ENCODE assay signal across 1 cellular context in the genomic region with DNA sequence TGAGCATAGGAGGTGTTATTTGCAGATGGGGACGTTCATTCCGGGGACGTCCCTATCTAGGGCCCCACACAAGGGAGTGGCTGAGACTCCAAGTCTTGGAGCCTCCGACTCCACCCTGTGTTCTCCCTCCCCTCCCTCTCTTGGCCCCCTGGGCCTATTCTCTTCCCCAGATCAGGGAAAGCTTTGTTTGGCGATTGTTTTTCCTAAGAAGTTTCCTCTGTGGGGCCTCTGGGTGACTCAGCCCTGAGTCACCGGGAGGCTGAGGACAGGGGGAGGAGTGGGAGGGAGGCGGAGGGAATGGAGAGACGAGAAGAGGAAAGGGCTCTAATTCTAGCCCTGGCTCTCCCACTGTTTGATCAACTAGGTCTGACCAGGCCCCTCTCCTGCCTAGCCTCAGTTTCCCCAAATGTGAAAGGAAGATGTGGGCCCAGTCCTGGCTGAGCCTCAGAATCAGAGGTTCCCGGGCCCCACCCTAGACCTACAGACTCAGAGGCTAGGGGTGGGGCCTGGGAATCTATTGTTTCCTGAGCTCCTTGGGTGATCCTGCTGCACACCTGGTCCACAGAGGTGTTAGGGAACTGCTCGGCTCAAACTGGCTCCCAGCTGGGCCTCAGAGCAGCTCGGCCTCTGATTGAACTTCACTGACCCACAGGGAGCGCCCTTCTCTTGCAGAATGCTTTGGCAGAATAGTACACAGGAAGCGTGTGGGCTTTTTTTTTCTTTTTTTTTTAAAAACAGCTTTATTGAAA.
TF ChIP-seq lines count a peak whose summit lies in the region.

No MANE protein-coding gene starts in this region.

TF ChIP-seq in HepG2, 621 proteins besides CTCF, POLR2A, EP300 and RAD21 (continued from another document and continues in another):
- no peak for TF ChIP-seq CBX1 (IDR thresholded peaks at IDR 0.05; ENCODE audit: low read depth)
- TF ChIP-seq, protein P1, sequence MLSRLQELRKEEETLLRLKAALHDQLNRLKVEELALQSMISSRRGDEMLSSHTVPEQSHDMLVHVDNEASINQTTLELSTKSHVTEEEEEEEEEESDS (CRISPR knock-in tag; IDR thresholded peaks at IDR 0.05; ENCODE audit: borderline replicate concordance) = no peak
- TF ChIP-seq AGO1 (IDR thresholded peaks at IDR 0.05; ENCODE audit: low read depth, low read length, poor library complexity, severe bottlenecking) = no peak
- TF ChIP-seq ZFP36 (IDR thresholded peaks at IDR 0.05; ENCODE audit: borderline replicate concordance, low read depth, low read length, partially characterized antibody) = no peak
- TF ChIP-seq ZNF34 (CRISPR knock-in tag; IDR thresholded peaks at IDR 0.05; ENCODE audit: borderline replicate concordance) = no peak
- TF ChIP-seq, protein P2, sequence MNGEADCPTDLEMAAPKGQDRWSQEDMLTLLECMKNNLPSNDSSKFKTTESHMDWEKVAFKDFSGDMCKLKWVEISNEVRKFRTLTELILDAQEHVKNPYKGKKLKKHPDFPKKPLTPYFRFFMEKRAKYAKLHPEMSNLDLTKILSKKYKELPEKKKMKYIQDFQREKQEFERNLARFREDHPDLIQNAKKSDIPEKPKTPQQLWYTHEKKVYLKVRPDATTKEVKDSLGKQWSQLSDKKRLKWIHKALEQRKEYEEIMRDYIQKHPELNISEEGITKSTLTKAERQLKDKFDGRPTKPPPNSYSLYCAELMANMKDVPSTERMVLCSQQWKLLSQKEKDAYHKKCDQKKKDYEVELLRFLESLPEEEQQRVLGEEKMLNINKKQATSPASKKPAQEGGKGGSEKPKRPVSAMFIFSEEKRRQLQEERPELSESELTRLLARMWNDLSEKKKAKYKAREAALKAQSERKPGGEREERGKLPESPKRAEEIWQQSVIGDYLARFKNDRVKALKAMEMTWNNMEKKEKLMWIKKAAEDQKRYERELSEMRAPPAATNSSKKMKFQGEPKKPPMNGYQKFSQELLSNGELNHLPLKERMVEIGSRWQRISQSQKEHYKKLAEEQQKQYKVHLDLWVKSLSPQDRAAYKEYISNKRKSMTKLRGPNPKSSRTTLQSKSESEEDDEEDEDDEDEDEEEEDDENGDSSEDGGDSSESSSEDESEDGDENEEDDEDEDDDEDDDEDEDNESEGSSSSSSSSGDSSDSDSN (CRISPR knock-in tag; IDR thresholded peaks at IDR 0.05) = no peak
- no peak for TF ChIP-seq RBAK (CRISPR knock-in tag; IDR thresholded peaks at IDR 0.05)
- no peak for TF ChIP-seq JARID2 (CRISPR knock-in tag; IDR thresholded peaks at IDR 0.05; ENCODE audit: insufficient replicate concordance)
- TF ChIP-seq, protein P3, sequence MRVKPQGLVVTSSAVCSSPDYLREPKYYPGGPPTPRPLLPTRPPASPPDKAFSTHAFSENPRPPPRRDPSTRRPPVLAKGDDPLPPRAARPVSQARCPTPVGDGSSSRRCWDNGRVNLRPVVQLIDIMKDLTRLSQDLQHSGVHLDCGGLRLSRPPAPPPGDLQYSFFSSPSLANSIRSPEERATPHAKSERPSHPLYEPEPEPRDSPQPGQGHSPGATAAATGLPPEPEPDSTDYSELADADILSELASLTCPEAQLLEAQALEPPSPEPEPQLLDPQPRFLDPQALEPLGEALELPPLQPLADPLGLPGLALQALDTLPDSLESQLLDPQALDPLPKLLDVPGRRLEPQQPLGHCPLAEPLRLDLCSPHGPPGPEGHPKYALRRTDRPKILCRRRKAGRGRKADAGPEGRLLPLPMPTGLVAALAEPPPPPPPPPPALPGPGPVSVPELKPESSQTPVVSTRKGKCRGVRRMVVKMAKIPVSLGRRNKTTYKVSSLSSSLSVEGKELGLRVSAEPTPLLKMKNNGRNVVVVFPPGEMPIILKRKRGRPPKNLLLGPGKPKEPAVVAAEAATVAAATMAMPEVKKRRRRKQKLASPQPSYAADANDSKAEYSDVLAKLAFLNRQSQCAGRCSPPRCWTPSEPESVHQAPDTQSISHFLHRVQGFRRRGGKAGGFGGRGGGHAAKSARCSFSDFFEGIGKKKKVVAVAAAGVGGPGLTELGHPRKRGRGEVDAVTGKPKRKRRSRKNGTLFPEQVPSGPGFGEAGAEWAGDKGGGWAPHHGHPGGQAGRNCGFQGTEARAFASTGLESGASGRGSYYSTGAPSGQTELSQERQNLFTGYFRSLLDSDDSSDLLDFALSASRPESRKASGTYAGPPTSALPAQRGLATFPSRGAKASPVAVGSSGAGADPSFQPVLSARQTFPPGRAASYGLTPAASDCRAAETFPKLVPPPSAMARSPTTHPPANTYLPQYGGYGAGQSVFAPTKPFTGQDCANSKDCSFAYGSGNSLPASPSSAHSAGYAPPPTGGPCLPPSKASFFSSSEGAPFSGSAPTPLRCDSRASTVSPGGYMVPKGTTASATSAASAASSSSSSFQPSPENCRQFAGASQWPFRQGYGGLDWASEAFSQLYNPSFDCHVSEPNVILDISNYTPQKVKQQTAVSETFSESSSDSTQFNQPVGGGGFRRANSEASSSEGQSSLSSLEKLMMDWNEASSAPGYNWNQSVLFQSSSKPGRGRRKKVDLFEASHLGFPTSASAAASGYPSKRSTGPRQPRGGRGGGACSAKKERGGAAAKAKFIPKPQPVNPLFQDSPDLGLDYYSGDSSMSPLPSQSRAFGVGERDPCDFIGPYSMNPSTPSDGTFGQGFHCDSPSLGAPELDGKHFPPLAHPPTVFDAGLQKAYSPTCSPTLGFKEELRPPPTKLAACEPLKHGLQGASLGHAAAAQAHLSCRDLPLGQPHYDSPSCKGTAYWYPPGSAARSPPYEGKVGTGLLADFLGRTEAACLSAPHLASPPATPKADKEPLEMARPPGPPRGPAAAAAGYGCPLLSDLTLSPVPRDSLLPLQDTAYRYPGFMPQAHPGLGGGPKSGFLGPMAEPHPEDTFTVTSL (CRISPR knock-in tag; IDR thresholded peaks at IDR 0.05; ENCODE audit: borderline replicate concordance) = peak; percentile 46; the same call in 1 of the 2 replicates
- no peak for TF ChIP-seq ZNF3 (CRISPR knock-in tag; IDR thresholded peaks at IDR 0.05)
- TF ChIP-seq, protein P4, sequence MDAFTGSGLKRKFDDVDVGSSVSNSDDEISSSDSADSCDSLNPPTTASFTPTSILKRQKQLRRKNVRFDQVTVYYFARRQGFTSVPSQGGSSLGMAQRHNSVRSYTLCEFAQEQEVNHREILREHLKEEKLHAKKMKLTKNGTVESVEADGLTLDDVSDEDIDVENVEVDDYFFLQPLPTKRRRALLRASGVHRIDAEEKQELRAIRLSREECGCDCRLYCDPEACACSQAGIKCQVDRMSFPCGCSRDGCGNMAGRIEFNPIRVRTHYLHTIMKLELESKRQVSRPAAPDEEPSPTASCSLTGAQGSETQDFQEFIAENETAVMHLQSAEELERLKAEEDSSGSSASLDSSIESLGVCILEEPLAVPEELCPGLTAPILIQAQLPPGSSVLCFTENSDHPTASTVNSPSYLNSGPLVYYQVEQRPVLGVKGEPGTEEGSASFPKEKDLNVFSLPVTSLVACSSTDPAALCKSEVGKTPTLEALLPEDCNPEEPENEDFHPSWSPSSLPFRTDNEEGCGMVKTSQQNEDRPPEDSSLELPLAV (CRISPR knock-in tag; conservative IDR thresholded peaks at IDR 0.05; ENCODE audit: low read depth) = no peak
- TF ChIP-seq, protein P5, sequence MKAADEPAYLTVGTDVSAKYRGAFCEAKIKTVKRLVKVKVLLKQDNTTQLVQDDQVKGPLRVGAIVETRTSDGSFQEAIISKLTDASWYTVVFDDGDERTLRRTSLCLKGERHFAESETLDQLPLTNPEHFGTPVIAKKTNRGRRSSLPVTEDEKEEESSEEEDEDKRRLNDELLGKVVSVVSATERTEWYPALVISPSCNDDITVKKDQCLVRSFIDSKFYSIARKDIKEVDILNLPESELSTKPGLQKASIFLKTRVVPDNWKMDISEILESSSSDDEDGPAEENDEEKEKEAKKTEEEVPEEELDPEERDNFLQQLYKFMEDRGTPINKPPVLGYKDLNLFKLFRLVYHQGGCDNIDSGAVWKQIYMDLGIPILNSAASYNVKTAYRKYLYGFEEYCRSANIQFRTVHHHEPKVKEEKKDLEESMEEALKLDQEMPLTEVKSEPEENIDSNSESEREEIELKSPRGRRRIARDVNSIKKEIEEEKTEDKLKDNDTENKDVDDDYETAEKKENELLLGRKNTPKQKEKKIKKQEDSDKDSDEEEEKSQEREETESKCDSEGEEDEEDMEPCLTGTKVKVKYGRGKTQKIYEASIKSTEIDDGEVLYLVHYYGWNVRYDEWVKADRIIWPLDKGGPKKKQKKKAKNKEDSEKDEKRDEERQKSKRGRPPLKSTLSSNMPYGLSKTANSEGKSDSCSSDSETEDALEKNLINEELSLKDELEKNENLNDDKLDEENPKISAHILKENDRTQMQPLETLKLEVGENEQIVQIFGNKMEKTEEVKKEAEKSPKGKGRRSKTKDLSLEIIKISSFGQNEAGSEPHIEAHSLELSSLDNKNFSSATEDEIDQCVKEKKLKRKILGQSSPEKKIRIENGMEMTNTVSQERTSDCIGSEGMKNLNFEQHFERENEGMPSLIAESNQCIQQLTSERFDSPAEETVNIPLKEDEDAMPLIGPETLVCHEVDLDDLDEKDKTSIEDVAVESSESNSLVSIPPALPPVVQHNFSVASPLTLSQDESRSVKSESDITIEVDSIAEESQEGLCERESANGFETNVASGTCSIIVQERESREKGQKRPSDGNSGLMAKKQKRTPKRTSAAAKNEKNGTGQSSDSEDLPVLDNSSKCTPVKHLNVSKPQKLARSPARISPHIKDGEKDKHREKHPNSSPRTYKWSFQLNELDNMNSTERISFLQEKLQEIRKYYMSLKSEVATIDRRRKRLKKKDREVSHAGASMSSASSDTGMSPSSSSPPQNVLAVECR (CRISPR knock-in tag; IDR thresholded peaks at IDR 0.05; ENCODE audit: borderline replicate concordance) = no peak; the same call in 1 of the 2 replicates
- TF ChIP-seq RFX3 (CRISPR knock-in tag; IDR thresholded peaks at IDR 0.05) = no peak
- TF ChIP-seq RFXANK (CRISPR knock-in tag; IDR thresholded peaks at IDR 0.05) = no peak
- TF ChIP-seq PAX8 (CRISPR knock-in tag; IDR thresholded peaks at IDR 0.05; ENCODE audit: borderline replicate concordance) = no peak
- TF ChIP-seq ARHGAP35 (CRISPR knock-in tag; IDR thresholded peaks at IDR 0.05; ENCODE audit: borderline replicate concordance) = no peak
- TF ChIP-seq CHD2 (IDR thresholded peaks at IDR 0.05; ENCODE audit: low read depth, low read length) = no peak
- no peak for TF ChIP-seq FOXA1 (IDR thresholded peaks at IDR 0.05)
- TF ChIP-seq FOXA1 (CRISPR knock-in tag; IDR thresholded peaks at IDR 0.05) = no peak
- TF ChIP-seq ARNTL (CRISPR knock-in tag; IDR thresholded peaks at IDR 0.05) = no peak
- TF ChIP-seq ZNF44 (CRISPR knock-in tag; IDR thresholded peaks at IDR 0.05) = no peak
- TF ChIP-seq, protein P6, sequence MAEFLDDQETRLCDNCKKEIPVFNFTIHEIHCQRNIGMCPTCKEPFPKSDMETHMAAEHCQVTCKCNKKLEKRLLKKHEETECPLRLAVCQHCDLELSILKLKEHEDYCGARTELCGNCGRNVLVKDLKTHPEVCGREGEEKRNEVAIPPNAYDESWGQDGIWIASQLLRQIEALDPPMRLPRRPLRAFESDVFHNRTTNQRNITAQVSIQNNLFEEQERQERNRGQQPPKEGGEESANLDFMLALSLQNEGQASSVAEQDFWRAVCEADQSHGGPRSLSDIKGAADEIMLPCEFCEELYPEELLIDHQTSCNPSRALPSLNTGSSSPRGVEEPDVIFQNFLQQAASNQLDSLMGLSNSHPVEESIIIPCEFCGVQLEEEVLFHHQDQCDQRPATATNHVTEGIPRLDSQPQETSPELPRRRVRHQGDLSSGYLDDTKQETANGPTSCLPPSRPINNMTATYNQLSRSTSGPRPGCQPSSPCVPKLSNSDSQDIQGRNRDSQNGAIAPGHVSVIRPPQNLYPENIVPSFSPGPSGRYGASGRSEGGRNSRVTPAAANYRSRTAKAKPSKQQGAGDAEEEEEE (CRISPR knock-in tag; IDR thresholded peaks at IDR 0.05; ENCODE audit: borderline replicate concordance) = no peak
- TF ChIP-seq SIX1 (CRISPR knock-in tag; IDR thresholded peaks at IDR 0.05; ENCODE audit: borderline replicate concordance) = no peak; the same call in 1 of the 2 replicates
- TF ChIP-seq U2AF1 (optimal IDR thresholded peaks at IDR 0.05; ENCODE audit: low read depth, low read length) = no peak
- no peak for TF ChIP-seq MIER2 (CRISPR knock-in tag; IDR thresholded peaks at IDR 0.05)
- TF ChIP-seq, protein P7, sequence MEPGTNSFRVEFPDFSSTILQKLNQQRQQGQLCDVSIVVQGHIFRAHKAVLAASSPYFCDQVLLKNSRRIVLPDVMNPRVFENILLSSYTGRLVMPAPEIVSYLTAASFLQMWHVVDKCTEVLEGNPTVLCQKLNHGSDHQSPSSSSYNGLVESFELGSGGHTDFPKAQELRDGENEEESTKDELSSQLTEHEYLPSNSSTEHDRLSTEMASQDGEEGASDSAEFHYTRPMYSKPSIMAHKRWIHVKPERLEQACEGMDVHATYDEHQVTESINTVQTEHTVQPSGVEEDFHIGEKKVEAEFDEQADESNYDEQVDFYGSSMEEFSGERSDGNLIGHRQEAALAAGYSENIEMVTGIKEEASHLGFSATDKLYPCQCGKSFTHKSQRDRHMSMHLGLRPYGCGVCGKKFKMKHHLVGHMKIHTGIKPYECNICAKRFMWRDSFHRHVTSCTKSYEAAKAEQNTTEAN (CRISPR knock-in tag; conservative IDR thresholded peaks at IDR 0.05) = no peak
- TF ChIP-seq SMAD9 (CRISPR knock-in tag; IDR thresholded peaks at IDR 0.05) = no peak
- TF ChIP-seq, protein P8, sequence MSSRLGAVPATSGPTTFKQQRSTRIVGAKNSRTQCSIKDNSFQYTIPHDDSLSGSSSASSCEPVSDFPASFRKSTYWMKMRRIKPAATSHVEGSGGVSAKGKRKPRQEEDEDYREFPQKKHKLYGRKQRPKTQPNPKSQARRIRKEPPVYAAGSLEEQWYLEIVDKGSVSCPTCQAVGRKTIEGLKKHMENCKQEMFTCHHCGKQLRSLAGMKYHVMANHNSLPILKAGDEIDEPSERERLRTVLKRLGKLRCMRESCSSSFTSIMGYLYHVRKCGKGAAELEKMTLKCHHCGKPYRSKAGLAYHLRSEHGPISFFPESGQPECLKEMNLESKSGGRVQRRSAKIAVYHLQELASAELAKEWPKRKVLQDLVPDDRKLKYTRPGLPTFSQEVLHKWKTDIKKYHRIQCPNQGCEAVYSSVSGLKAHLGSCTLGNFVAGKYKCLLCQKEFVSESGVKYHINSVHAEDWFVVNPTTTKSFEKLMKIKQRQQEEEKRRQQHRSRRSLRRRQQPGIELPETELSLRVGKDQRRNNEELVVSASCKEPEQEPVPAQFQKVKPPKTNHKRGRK (CRISPR knock-in tag; IDR thresholded peaks at IDR 0.05) = no peak
- no peak for TF ChIP-seq HDAC6 (IDR thresholded peaks at IDR 0.05; ENCODE audit: low read depth, low read length)
- TF ChIP-seq, protein P9, sequence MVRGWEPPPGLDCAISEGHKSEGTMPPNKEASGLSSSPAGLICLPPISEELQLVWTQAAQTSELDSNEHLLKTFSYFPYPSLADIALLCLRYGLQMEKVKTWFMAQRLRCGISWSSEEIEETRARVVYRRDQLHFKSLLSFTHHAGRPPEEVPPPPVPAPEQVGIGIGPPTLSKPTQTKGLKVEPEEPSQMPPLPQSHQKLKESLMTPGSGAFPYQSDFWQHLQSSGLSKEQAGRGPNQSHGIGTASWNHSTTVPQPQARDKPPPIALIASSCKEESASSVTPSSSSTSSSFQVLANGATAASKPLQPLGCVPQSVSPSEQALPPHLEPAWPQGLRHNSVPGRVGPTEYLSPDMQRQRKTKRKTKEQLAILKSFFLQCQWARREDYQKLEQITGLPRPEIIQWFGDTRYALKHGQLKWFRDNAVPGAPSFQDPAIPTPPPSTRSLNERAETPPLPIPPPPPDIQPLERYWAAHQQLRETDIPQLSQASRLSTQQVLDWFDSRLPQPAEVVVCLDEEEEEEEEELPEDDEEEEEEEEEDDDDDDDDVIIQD (CRISPR knock-in tag; IDR thresholded peaks at IDR 0.05; ENCODE audit: low read depth) = no peak
- no peak for TF ChIP-seq ESRRA (CRISPR knock-in tag; IDR thresholded peaks at IDR 0.05; ENCODE audit: low read depth)
- TF ChIP-seq ATRX (CRISPR knock-in tag; IDR thresholded peaks at IDR 0.05; ENCODE audit: borderline replicate concordance) = no peak
- TF ChIP-seq NPAS2 (CRISPR knock-in tag; IDR thresholded peaks at IDR 0.05; ENCODE audit: borderline replicate concordance) = no peak
- TF ChIP-seq ZFX (CRISPR knock-in tag; IDR thresholded peaks at IDR 0.05; ENCODE audit: low read depth) = peak; percentile 60
- no peak for TF ChIP-seq RAD51 (IDR thresholded peaks at IDR 0.05; ENCODE audit: borderline replicate concordance)
- TF ChIP-seq TEAD2 (CRISPR knock-in tag; IDR thresholded peaks at IDR 0.05) = no peak
- peak; percentile 76 for TF ChIP-seq TBX2 (CRISPR knock-in tag; IDR thresholded peaks at IDR 0.05; ENCODE audit: borderline replicate concordance)
